ENCODE assay signal across 31 cellular contexts in genomic region chr2:115771516-115771915, GRCh38.
"Had no signal": no experiment of that assay in that cellular context is flagged by ENCODE, and none has a peak within 500 bp of the region (broad histone marks: within the 10 kb centered on the region; RNA-seq: fewer than 3 reads in every experiment).

No MANE protein-coding gene starts in this region.

- H3K36me3 ChIP-seq: adrenal gland had no signal

- H3K27me3 Mint-ChIP-seq: activated CD4-positive, alpha-beta memory T cell treated with anti-CD3 and anti-CD28 coated beads for 36 hours; activated CD4-positive, alpha-beta T cell treated with anti-CD3 and anti-CD28 coated beads for 36 hours; activated CD4-positive, alpha-beta T cell treated with anti-CD3 and anti-CD28 coated beads, Interleukin-2, amount 10 ng/mL, durations not matched to agents 24 days and 14 days; activated naive CD8-positive, alpha-beta T cell treated with anti-CD3 and anti-CD28 coated beads for 36 hours; activated naive CD8-positive, alpha-beta T cell treated with anti-CD3 and anti-CD28 coated beads, Interleukin-2, amount 50 U/mL, for 24 hours; activated T-helper 17 cell treated with anti-CD3 and anti-CD28 coated beads, Interleukin-2, amount 50 U/mL, for 72 hours; central memory CD8-positive, alpha-beta T cell; dendritic cell treated with granulocyte-macrophage colony-stimulating factor and Interleukin-4, amounts not matched to agents 40 ng/mL and 50 ng/mL, for 4 days; T-helper 17 cell had no signal

- H3K36me3 Mint-ChIP-seq: activated CD4-positive, alpha-beta memory T cell treated with anti-CD3 and anti-CD28 coated beads for 36 hours; activated naive CD8-positive, alpha-beta T cell treated with anti-CD3 and anti-CD28 coated beads for 36 hours had no signal

- ATAC-seq: activated CD4-positive, alpha-beta T cell treated with anti-CD3 and anti-CD28 coated beads for 36 hours; activated CD8-positive, alpha-beta T cell treated with anti-CD3 and anti-CD28 coated beads, Interleukin-2, amount 10 ng/mL, durations not matched to agents 7 days and 5 days; activated naive CD8-positive, alpha-beta T cell treated with anti-CD3 and anti-CD28 coated beads, Interleukin-2, amount 50 U/mL, for 24 hours; activated T-cell treated with anti-CD3 and anti-CD28 coated beads, Interleukin-2, amount 50 U/mL, for 4 hours; activated T-helper 17 cell treated with anti-CD3 and anti-CD28 coated beads, Interleukin-2, amount 50 U/mL, for 72 hours; body of pancreas; esophagus mucosa; T-helper 17 cell had no signal

- H3K9me3 ChIP-seq: adrenal gland, body of pancreas had no signal

- DNase-seq: activated CD4-positive, alpha-beta memory T cell treated with anti-CD3 and anti-CD28 coated beads for 36 hours; activated CD4-positive, alpha-beta T cell treated with anti-CD3 and anti-CD28 coated beads for 36 hours; activated CD4-positive, alpha-beta T cell treated with anti-CD3 and anti-CD28 coated beads, Interleukin-2, amount 10 ng/mL, durations not matched to agents 24 days and 14 days; activated CD4-positive, CD25-positive, alpha-beta regulatory T cell; activated CD4-positive, CD25-positive, alpha-beta regulatory T cell treated with anti-CD3 and anti-CD28 coated beads, Interleukin-2, amount 50 U/mL, for 72 hours; activated CD8-positive, alpha-beta memory T cell treated with anti-CD3 and anti-CD28 coated beads, Interleukin-2, amount 50 U/mL, for 48 hours; activated CD8-positive, alpha-beta T cell treated with anti-CD3 and anti-CD28 coated beads, Interleukin-2, amount 10 ng/mL, durations not matched to agents 7 days and 5 days; activated effector memory CD4-positive, alpha-beta T cell treated with Interleukin-2 at 50 U/mL for 16 hours; activated gamma-delta T cell treated with Interleukin-2 at 50 U/mL for 16 hours; activated naive CD4-positive, alpha-beta T cell treated with anti-CD3 and anti-CD28 coated beads, Interleukin-2, amount 50 U/mL, for 16 hours; activated naive CD4-positive, alpha-beta T cell treated with Interleukin-2 at 50 U/mL for 16 hours; activated naive CD8-positive, alpha-beta T cell treated with anti-CD3 and anti-CD28 coated beads for 36 hours; activated naive CD8-positive, alpha-beta T cell treated with anti-CD3 and anti-CD28 coated beads, Interleukin-2, amount 50 U/mL, for 24 hours; activated T-cell treated with anti-CD3 and anti-CD28 coated beads, Interleukin-2, amount 50 U/mL, for 4 hours; adrenal gland; amygdala; body of pancreas; dorsolateral prefrontal cortex; effector memory CD4-positive, alpha-beta T cell; endodermal cell; foreskin fibroblast; head of caudate nucleus; T-helper 1 cell; T-helper 17 cell; T1000 had no signal

- H3K27ac Mint-ChIP-seq: activated CD4-positive, alpha-beta memory T cell treated with anti-CD3 and anti-CD28 coated beads for 36 hours; activated CD4-positive, alpha-beta T cell treated with anti-CD3 and anti-CD28 coated beads for 36 hours; activated CD4-positive, alpha-beta T cell treated with anti-CD3 and anti-CD28 coated beads, Interleukin-2, amount 10 ng/mL, durations not matched to agents 24 days and 14 days; activated CD8-positive, alpha-beta T cell treated with anti-CD3 and anti-CD28 coated beads, Interleukin-2, amount 10 ng/mL, durations not matched to agents 7 days and 5 days; activated naive CD8-positive, alpha-beta T cell treated with anti-CD3 and anti-CD28 coated beads for 36 hours; activated naive CD8-positive, alpha-beta T cell treated with anti-CD3 and anti-CD28 coated beads, Interleukin-2, amount 50 U/mL, for 24 hours; activated T-helper 17 cell treated with anti-CD3 and anti-CD28 coated beads, Interleukin-2, amount 50 U/mL, for 72 hours; dendritic cell treated with granulocyte-macrophage colony-stimulating factor and Interleukin-4, amounts not matched to agents 40 ng/mL and 50 ng/mL, for 4 days; endodermal cell; T-helper 17 cell; T-helper 2 cell treated with Interferon-gamma antibody and Interleukin-4, amounts not matched to agents 5 μg/mL and 100 μg/mL, for 36 hours had no signal

- H3K4me1 Mint-ChIP-seq: activated CD4-positive, alpha-beta T cell treated with anti-CD3 and anti-CD28 coated beads for 36 hours; activated CD4-positive, alpha-beta T cell treated with anti-CD3 and anti-CD28 coated beads, Interleukin-2, amount 10 ng/mL, durations not matched to agents 24 days and 14 days; activated naive CD8-positive, alpha-beta T cell treated with anti-CD3 and anti-CD28 coated beads for 36 hours; activated naive CD8-positive, alpha-beta T cell treated with anti-CD3 and anti-CD28 coated beads, Interleukin-2, amount 50 U/mL, for 24 hours; activated T-helper 17 cell treated with anti-CD3 and anti-CD28 coated beads, Interleukin-2, amount 50 U/mL, for 72 hours; central memory CD8-positive, alpha-beta T cell; T-helper 17 cell had no signal

- H3K4me3 ChIP-seq: adrenal gland, body of pancreas, coronary artery, dorsolateral prefrontal cortex had no signal

- H3K4me1 ChIP-seq: adrenal gland, body of pancreas had no signal

- H3K9me3 Mint-ChIP-seq: dendritic cell treated with granulocyte-macrophage colony-stimulating factor and Interleukin-4, amounts not matched to agents 40 ng/mL and 50 ng/mL, for 4 days; endodermal cell had no signal

- H3K4me3 Mint-ChIP-seq: activated CD4-positive, alpha-beta memory T cell treated with anti-CD3 and anti-CD28 coated beads for 36 hours; activated CD4-positive, alpha-beta T cell treated with anti-CD3 and anti-CD28 coated beads for 36 hours; activated CD4-positive, alpha-beta T cell treated with anti-CD3 and anti-CD28 coated beads, Interleukin-2, amount 10 ng/mL, durations not matched to agents 24 days and 14 days; activated CD8-positive, alpha-beta T cell treated with anti-CD3 and anti-CD28 coated beads, Interleukin-2, amount 10 ng/mL, durations not matched to agents 7 days and 5 days; activated naive CD8-positive, alpha-beta T cell treated with anti-CD3 and anti-CD28 coated beads for 36 hours; activated naive CD8-positive, alpha-beta T cell treated with anti-CD3 and anti-CD28 coated beads, Interleukin-2, amount 50 U/mL, for 24 hours; activated T-cell treated with anti-CD3 and anti-CD28 coated beads, Interleukin-2, amount 50 U/mL, for 4 hours; activated T-helper 17 cell treated with anti-CD3 and anti-CD28 coated beads, Interleukin-2, amount 50 U/mL, for 72 hours; central memory CD8-positive, alpha-beta T cell; dendritic cell treated with granulocyte-macrophage colony-stimulating factor and Interleukin-4, amounts not matched to agents 40 ng/mL and 50 ng/mL, for 4 days; endodermal cell; T-helper 17 cell; T-helper 2 cell treated with Interferon-gamma antibody and Interleukin-4, amounts not matched to agents 5 μg/mL and 100 μg/mL, for 36 hours had no signal

- H3K27ac ChIP-seq: adrenal gland, body of pancreas, coronary artery, dorsolateral prefrontal cortex had no signal

- H3K27me3 ChIP-seq: adrenal gland, body of pancreas, dorsolateral prefrontal cortex had no signal
